20 cellular contexts compared by ENCODE assay signal in the genomic region with DNA sequence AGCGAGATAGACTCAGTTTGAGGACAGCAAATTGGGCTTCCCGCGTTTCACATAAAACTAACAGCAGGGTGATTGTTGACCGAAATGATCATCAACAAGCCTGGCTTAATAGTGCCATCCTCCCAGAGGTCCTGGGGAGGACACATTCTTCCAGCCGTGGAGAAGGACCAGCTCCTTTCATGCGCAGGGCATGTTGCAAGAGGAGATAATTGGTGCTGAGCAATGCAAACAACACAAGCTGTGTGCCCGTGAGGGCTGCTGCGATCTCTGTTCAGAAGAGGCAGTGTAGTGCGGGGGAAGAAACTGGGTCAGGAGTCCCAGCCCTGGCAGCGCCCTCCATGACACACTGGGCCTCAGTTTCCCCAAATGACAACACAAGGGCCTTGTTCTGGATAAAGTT. TPM values are rescaled to one million over a fixed set of nuclear protein-coding genes. Genes with fewer than 3 reads are reported as not detected.
DNase-seq lines count a peak whose midpoint lies in the region; ATAC-seq and TF ChIP-seq lines count a peak whose summit lies in the region.
"Had no signal": no experiment of that assay in that cellular context is flagged by ENCODE, and none has a peak within 500 bp of the region (broad histone marks: within the 10 kb centered on the region; RNA-seq: fewer than 3 reads in every experiment).

No MANE protein-coding gene starts in this region.

- peak overlapping the region; percentile 31 for H3K4me3 Mint-ChIP-seq in type B pancreatic cell
- H3K4me3 Mint-ChIP-seq: activated CD4-positive, alpha-beta T cell treated with anti-CD3 and anti-CD28 coated beads for 36 hours had no signal

- H3K9me2 ChIP-seq in PC-3 (replicated peaks; ENCODE audit: low read length) = no peaks in the 10 kb centered on the region
- H3K9me2 ChIP-seq: SK-N-SH had no signal

- peaks cover 21% of the 10 kb centered on the region; the same call in 1 of the 2 replicates for H4K20me1 ChIP-seq in PC-3 (ENCODE audit: low read length)

- no peak overlapping the region for H3K4me2 ChIP-seq in PC-3 (ENCODE audit: low read length)
- H3K4me2 ChIP-seq: SK-N-SH had no signal

- H3K4me1 ChIP-seq in PC-3 (ENCODE audit: insufficient read depth, low read length) = peaks cover under 1% of the 10 kb centered on the region; the same call in 1 of the 2 replicates

- no TSS peak for BruUV-seq in PC-3 (replicated peaks; lab: Mats Ljungman, UMichigan)

- CTCF ChIA-PET in PC-3 (lab: Charles Lee) = no interaction called here

- no peaks in the 10 kb centered on the region for H3K27me3 Mint-ChIP-seq in type B pancreatic cell
- H3K27me3 Mint-ChIP-seq: activated CD4-positive, alpha-beta T cell treated with anti-CD3 and anti-CD28 coated beads for 36 hours had no signal

- H3K36me3 Mint-ChIP-seq in type B pancreatic cell = no peaks in the 10 kb centered on the region

- H3K9me3 Mint-ChIP-seq in type B pancreatic cell = no peaks in the 10 kb centered on the region

- no peaks in the 10 kb centered on the region for H3K27me3 ChIP-seq in PC-3 (ENCODE audit: low read length)

- no peak overlapping the region for H2AFZ ChIP-seq in PC-3 (ENCODE audit: low read length)
- H2AFZ ChIP-seq: parathyroid adenoma had no signal

- DNase-seq in NCI-H1417 (lab: John Stamatoyannopoulos, UW) (peak in 2 of 3 experiments; percentile 31 to 56), NCI-H1417 treated with DMSO at 0.1 percent for 48 hours (lab: John Stamatoyannopoulos, UW) (no peak), NCI-H774 (lab: John Stamatoyannopoulos, UW) (peak; percentile 14), left lobe of liver (ENCODE audit: low spot score) (no peak), type B pancreatic cell (ENCODE audit: extremely low spot score, unreplicated experiment) (no peak), PC-3 (no peak), OCI-M1 (lab: John Stamatoyannopoulos, UW) (no peak)
- DNase-seq: 8988T; activated CD4-positive, alpha-beta T cell treated with anti-CD3 and anti-CD28 coated beads for 36 hours; C1 segment of cervical spinal cord; central memory CD4-positive, alpha-beta T cell; NCI-H187; NCI-H524; SK-N-SH; stimulated activated CD4-positive, alpha-beta T cell treated with anti-CD3 and anti-CD28 coated beads, Interleukin-4, amount 100 ng/mL, for 4 hours; substantia nigra had no signal

- POLR2A ChIA-PET in PC-3 (lab: Charles Lee; ENCODE audit: unreplicated experiment) = no interaction called here

- no peak overlapping the region for H3K9ac ChIP-seq in PC-3 (ENCODE audit: low read length)
- H3K9ac ChIP-seq: parathyroid adenoma, SK-N-SH had no signal

- H3K79me2 ChIP-seq in PC-3 (ENCODE audit: low read length) = peaks cover 98% of the 10 kb centered on the region

- no peaks in the 10 kb centered on the region for H3K36me3 ChIP-seq in PC-3 (ENCODE audit: low read depth, low read length)

- H3K9me3 ChIP-seq in PC-3 (ENCODE audit: low read length) = no peaks in the 10 kb centered on the region
- H3K9me3 ChIP-seq: SK-N-SH had no signal

- no peak overlapping the region for H3K4me3 ChIP-seq in PC-3 (ENCODE audit: low read length)
- H3K4me3 ChIP-seq: lung, skin epidermis had no signal

- TF ChIP-seq CTCF in type B pancreatic cell (conservative IDR thresholded peaks at IDR 0.05) = no peak
- TF ChIP-seq CTCF in PC-3 (conservative IDR thresholded peaks at IDR 0.05; ENCODE audit: low read depth, low read length) = no peak

- H3K27ac Mint-ChIP-seq in type B pancreatic cell = no peak overlapping the region
- H3K27ac Mint-ChIP-seq: activated CD4-positive, alpha-beta T cell treated with anti-CD3 and anti-CD28 coated beads for 36 hours had no signal

- H3F3A ChIP-seq in PC-3 (ENCODE audit: low read length, unreplicated experiment) = no peaks in the 10 kb centered on the region

- peaks cover 59% of the 10 kb centered on the region for H3K4me1 Mint-ChIP-seq in type B pancreatic cell (ENCODE audit: unreplicated experiment)
- H3K4me1 Mint-ChIP-seq: activated CD4-positive, alpha-beta T cell treated with anti-CD3 and anti-CD28 coated beads for 36 hours had no signal

- no peak overlapping the region for H3K27ac ChIP-seq in PC-3 (ENCODE audit: low read length)
- H3K27ac ChIP-seq: parathyroid adenoma had no signal

- peak; percentile 5 for ATAC-seq in left lobe of liver
- no peak for ATAC-seq in PC-3
- ATAC-seq in HG03135 (IDR thresholded peaks at IDR 0.05; ENCODE audit: unreplicated experiment) = no peak
- ATAC-seq: activated CD4-positive, alpha-beta T cell treated with anti-CD3 and anti-CD28 coated beads for 36 hours had no signal

- intact Hi-C loops in PC-3 (cut with micrococcal nuclease) = no loop called here

RNA-seq across cellular contexts. Expression of a gene that starts 54.3 kb away (rescaled TPM):
- total RNA-seq in left lobe of liver = 25.0 TPM
- total RNA-seq in type B pancreatic cell (ENCODE audit: low replicate concordance) = 49.1 and 83.8 TPM in 2 replicates
- total RNA-seq in PC-3 (2014; rRNA removed) = 36.4 and 44.6 TPM in 2 replicates

Comparison
In these comparisons a context has a peak if more than half of its experiments do, and no peak if none do; other contexts are left out.
1. DNase-seq: peak in NCI-H1417 (2 of 3) and NCI-H774 (single experiment); none in NCI-H1417 treated with DMSO at 0.1 percent for 48 hours (single experiment), left lobe of liver (single experiment), type B pancreatic cell (single experiment), PC-3 (single experiment) and OCI-M1 (single experiment).